In genomic region chr11:114109206-114110090, GRCh38 we compare ENCODE assay signal across 14 cellular contexts. TPM values are rescaled to one million over a fixed set of nuclear protein-coding genes. Genes with fewer than 3 reads are reported as not detected.
DNase-seq lines count a peak whose midpoint lies in the region; ATAC-seq and TF ChIP-seq lines count a peak whose summit lies in the region.
"Had no signal": no experiment of that assay in that cellular context is flagged by ENCODE, and none has a peak within 500 bp of the region (broad histone marks: within the 10 kb centered on the region; RNA-seq: fewer than 3 reads in every experiment).

No MANE protein-coding gene starts in this region.

- H3K27me3 ChIP-seq in lung (ENCODE audit: control insufficient read depth, insufficient read depth), result no peaks in the 10 kb centered on the region
- no peaks in the 10 kb centered on the region for H3K27me3 ChIP-seq in thoracic aorta (replicated peaks; ENCODE audit: insufficient read depth)
- H3K27me3 ChIP-seq in SJCRH30, result no peaks in the 10 kb centered on the region

- DNase-seq in KBM-7 (peak; percentile 23), dermis blood vessel endothelial cell (peak; percentile 23), lung (ENCODE audit: low spot score) (no peak), thoracic aorta (ENCODE audit: low spot score) (no peak), germinal center (ENCODE audit: low spot score) (no peak), cerebellar nuclear complex (lab: John Stamatoyannopoulos, UW) (no peak), WTC11 (ENCODE audit: low spot score) (no peak), SJCRH30 (no peak)
- DNase-seq: activated CD4-positive, CD25-positive, alpha-beta regulatory T cell treated with anti-CD3 and anti-CD28 coated beads, Interleukin-2, amount 50 U/mL, for 72 hours; activated naive CD8-positive, alpha-beta T cell treated with anti-CD3 and anti-CD28 coated beads, Interleukin-2, amount 50 U/mL, for 24 hours; C1 segment of cervical spinal cord; midbrain; NCI-H1105; NCI-H226 had no signal

- TF ChIP-seq CTCF in lung (IDR thresholded peaks at IDR 0.05; ENCODE audit: control extremely low read depth, extremely low read depth), result no peak
- TF ChIP-seq CTCF in thoracic aorta (IDR thresholded peaks at IDR 0.05), result no peak
- no peak for TF ChIP-seq CTCF in WTC11 (IDR thresholded peaks at IDR 0.05)

- H3K27me3 Mint-ChIP-seq in WTC11 (ENCODE audit: low read depth), result no peaks in the 10 kb centered on the region

- H3K36me3 ChIP-seq in lung (ENCODE audit: control insufficient read depth in 2 of 2, insufficient read depth in 2 of 2, low read length in 2 of 2) (peaks cover 8 to 14% of the 10 kb centered on the region in 2 donors), thoracic aorta (peaks cover 23% of the 10 kb centered on the region), SJCRH30 (no peaks in the 10 kb centered on the region)

- peaks cover 28% of the 10 kb centered on the region for H3K4me1 Mint-ChIP-seq in WTC11

- H3K36me3 Mint-ChIP-seq in WTC11, result no peaks in the 10 kb centered on the region

- no peak overlapping the region for H3K4me3 ChIP-seq in lung
- peak overlapping the region; percentile 55 for H3K4me3 ChIP-seq in thoracic aorta
- H3K4me3 ChIP-seq in SJCRH30, result no peak overlapping the region

- POLR2A ChIA-PET in WTC11 (lab: Charles Lee), result no interaction called here

- CTCF ChIA-PET in WTC11 (lab: Charles Lee), result interaction anchor here (1.5 to 1.7 kb wide), 2 partner anchors 73 to 213 kb away, joined by 3 to 6 read pairs; no protein-coding TSS in a partner anchor

- H3K4me1 ChIP-seq in lung (ENCODE audit: control insufficient read depth in 2 of 2, insufficient read depth in 2 of 2, low read length in 2 of 2) (peaks cover 34 to 51% of the 10 kb centered on the region in 2 donors), thoracic aorta (ENCODE audit: control insufficient read depth in 1 of 2, low read depth in 2 of 2) (peaks cover 77 to 99% of the 10 kb centered on the region in 2 donors), SJCRH30 (no peaks in the 10 kb centered on the region)

- H3K27ac ChIP-seq in lung (ENCODE audit: low read depth in 1 of 2, low read length in 1 of 2) (peak overlapping the region; percentile 68 to 76), thoracic aorta (peak overlapping the region; percentile 89), SJCRH30 (no peak overlapping the region)

- in situ Hi-C loops in KBM-7 (cut with MboI; ENCODE audit: low pct_unique_long_range_greater_than_20kb, low sequenced_read_pairs), result no loop called here

- 49 to 57% methylated on average over 9 of the region's 9 CpGs for WGBS in lung, 2 donors

- H3K9me3 ChIP-seq in lung (ENCODE audit: control insufficient read depth in 2 of 2, insufficient read depth in 1 of 2, low read length in 1 of 2) (no peaks in the 10 kb centered on the region), thoracic aorta (no peaks in the 10 kb centered on the region), SJCRH30 (replicated peaks) (no peaks in the 10 kb centered on the region)

- no peaks in the 10 kb centered on the region for H3K9me3 Mint-ChIP-seq in WTC11
- H3K9me3 Mint-ChIP-seq: activated naive CD8-positive, alpha-beta T cell treated with anti-CD3 and anti-CD28 coated beads, Interleukin-2, amount 50 U/mL, for 24 hours had no signal

- no peak for ATAC-seq in lung (ENCODE audit: insufficient read depth, low FRiP score)
- ATAC-seq in thoracic aorta (ENCODE audit: insufficient number of reproducible peaks, low FRiP score, low read depth), result no peak
- ATAC-seq in WTC11, result no peak
- ATAC-seq: activated naive CD8-positive, alpha-beta T cell treated with anti-CD3 and anti-CD28 coated beads, Interleukin-2, amount 50 U/mL, for 24 hours had no signal

- no peak overlapping the region for H3K4me3 Mint-ChIP-seq in WTC11
- H3K4me3 Mint-ChIP-seq: activated naive CD8-positive, alpha-beta T cell treated with anti-CD3 and anti-CD28 coated beads, Interleukin-2, amount 50 U/mL, for 24 hours had no signal

- no peak overlapping the region; the same call in 1 of the 2 replicates for H3K27ac Mint-ChIP-seq in WTC11
- H3K27ac Mint-ChIP-seq: activated naive CD8-positive, alpha-beta T cell treated with anti-CD3 and anti-CD28 coated beads, Interleukin-2, amount 50 U/mL, for 24 hours had no signal

TF ChIP-seq in WTC11, 78 proteins besides CTCF, POLR2A, EP300 and RAD21:
- TF ChIP-seq IRF1 (CRISPR knock-in tag; IDR thresholded peaks at IDR 0.05), result no peak
- no peak for TF ChIP-seq TP53 (CRISPR knock-in tag; IDR thresholded peaks at IDR 0.05)
- TF ChIP-seq PREB (CRISPR knock-in tag; IDR thresholded peaks at IDR 0.05; ENCODE audit: borderline replicate concordance), result no peak
- TF ChIP-seq NR3C1 (CRISPR knock-in tag; conservative IDR thresholded peaks at IDR 0.05; ENCODE audit: low read depth), result no peak
- TF ChIP-seq FOXK1 (CRISPR knock-in tag; IDR thresholded peaks at IDR 0.05), result no peak

RNA-seq across cellular contexts. Expression of gene ZBTB16, which starts 49.9 kb away (rescaled TPM):
- total RNA-seq in dermis blood vessel endothelial cell (23.1 and 34.7 TPM in 2 replicates), lung (100 to 1,000 TPM; 165 to 224 TPM), thoracic aorta (100 to 1,000 TPM; 314 to 545 TPM), WTC11 (2021) (0.34 to 0.57 TPM (median 0.55 TPM) in 3 replicates)
- polyA plus RNA-seq in lung, result 10 to 100 TPM; 21.4 to 39.8 TPM
- not detected in 2 replicates for total RNA-seq in SJCRH30 (2014; rRNA removed; shearing (Covaris generic))

Comparison
In these comparisons a context has a peak if more than half of its experiments do, and no peak if none do; other contexts are left out.
1. DNase-seq: peak in KBM-7 (single experiment) and dermis blood vessel endothelial cell (single experiment); none in lung (single experiment), thoracic aorta (single experiment), germinal center (single experiment), cerebellar nuclear complex (0 of 2), WTC11 (single experiment) and SJCRH30 (0 of 2).
2. RNA of gene ZBTB16, which starts 49.9 kb away (total RNA-seq): 314 to 545 TPM in thoracic aorta, 165 to 224 TPM in lung and 23.1 to 34.7 TPM in dermis blood vessel endothelial cell; 0.34 to 0.57 TPM in WTC11 and not detected in SJCRH30; every median in the first group is over 10 times any median in the second.